ENCODE assay signal across 8 cellular contexts in the genomic region with DNA sequence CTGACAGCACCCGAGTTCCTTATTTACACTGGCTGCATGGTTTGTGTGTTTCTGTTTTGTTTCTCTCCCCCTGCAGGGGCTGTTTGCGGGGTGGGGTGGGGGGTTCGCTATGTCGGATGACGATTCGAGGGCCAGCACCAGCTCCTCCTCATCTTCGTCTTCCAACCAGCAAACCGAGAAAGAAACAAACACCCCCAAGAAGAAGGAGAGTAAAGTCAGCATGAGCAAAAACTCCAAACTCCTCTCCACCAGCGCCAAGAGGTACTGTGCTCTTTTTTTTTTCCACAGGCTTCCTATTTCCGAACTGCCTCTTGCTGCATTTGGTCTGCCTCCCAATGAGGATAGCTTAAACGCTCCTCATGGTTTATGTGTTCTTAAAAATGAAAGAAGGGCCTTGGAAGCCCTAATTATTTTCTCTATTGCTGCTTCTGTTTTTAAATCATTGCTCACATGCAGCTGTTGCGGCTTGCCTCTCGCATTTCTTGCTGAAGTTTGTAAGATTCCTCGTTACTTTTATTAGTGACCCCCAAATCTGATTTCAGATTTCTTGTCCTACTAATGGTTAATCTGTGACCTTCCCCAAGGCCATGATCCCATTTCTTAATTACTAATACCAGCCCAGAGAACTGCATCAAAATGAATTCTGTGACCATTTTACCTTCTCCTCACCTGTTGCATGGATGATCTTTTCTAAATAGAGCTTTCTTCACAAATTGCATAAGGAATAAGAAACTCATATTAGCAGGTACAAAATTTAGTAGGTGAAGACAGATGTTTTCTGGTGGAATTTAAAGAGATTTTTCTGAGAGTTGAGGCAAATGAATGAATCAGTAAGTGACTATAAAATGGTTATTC. TPM values are rescaled to one million over a fixed set of nuclear protein-coding genes. Genes with fewer than 3 reads are reported as not detected.
DNase-seq lines count a peak whose midpoint lies in the region; ATAC-seq and TF ChIP-seq lines count a peak whose summit lies in the region.

No MANE protein-coding gene starts in this region.

- peaks cover 0 to 4% (median 1%) of the 10 kb centered on the region in 4 donors for H3K36me3 ChIP-seq in liver (ENCODE audit: control insufficient read depth in 4 of 4, insufficient read depth in 3 of 4, low read depth in 1 of 4, low read length in 3 of 4)
- no peaks in the 10 kb centered on the region for H3K36me3 ChIP-seq in testis (ENCODE audit: low read depth, missing control alignments)

- H3K27me3 ChIP-seq in liver (ENCODE audit: control insufficient read depth in 4 of 4, insufficient read depth in 4 of 4, low read length in 3 of 4) (no peaks in the 10 kb centered on the region), testis (no peaks in the 10 kb centered on the region)

- intact Hi-C loops in testis (cut with DNase I; ENCODE audit: low total_unique reads) = no loop called here

- no peak for TF ChIP-seq RAD21 in liver (IDR thresholded peaks at IDR 0.05)

- H3K4me3 ChIP-seq in liver (ENCODE audit: low read depth in 1 of 3, low read length in 3 of 3) = peak overlapping the region; percentile 57 to 100 (median 68)
- peak overlapping the region; percentile 78 to 92 for H3K4me3 ChIP-seq in testis

- TF ChIP-seq POLR2A in testis (IDR thresholded peaks at IDR 0.05) = no peak

- H3K4me1 ChIP-seq in liver (ENCODE audit: control insufficient read depth in 4 of 4, insufficient read depth in 4 of 4, low read length in 3 of 4) (peaks cover 7 to 23% (median 17%) of the 10 kb centered on the region in 4 donors), testis (peaks cover 13% of the 10 kb centered on the region)

- 23% methylated on average over 14 of the region's 14 CpGs for WGBS in liver
- WGBS in testis, 2 donors = 2 to 6% methylated on average over 13 to 14 of the region's 14 CpGs

- H3K9me3 ChIP-seq in liver (ENCODE audit: control insufficient read depth in 4 of 4, low read length in 3 of 4) (no peaks in the 10 kb centered on the region), testis (no peaks in the 10 kb centered on the region)

- DNase-seq in NCI-H748 (lab: John Stamatoyannopoulos, UW; ENCODE audit: unreplicated experiment) (peak; percentile 11), NCI-H748 treated with DMSO at 0.1 percent for 48 hours (lab: John Stamatoyannopoulos, UW) (no peak), NCI-H69 (lab: John Stamatoyannopoulos, UW) (peak; percentile 44), caudate nucleus (lab: John Stamatoyannopoulos, UW) (peak in 7 of 61 donors; percentile 21 to 62 (median 47)), testis (peak; percentile 42)
- no peak for DNase-seq in activated CD4-positive, CD25-positive, alpha-beta regulatory T cell (lab: John Stamatoyannopoulos, UW)

- peak overlapping the region; percentile 82 for H3K27ac ChIP-seq in caudate nucleus (ENCODE audit: low read depth, low read length)
- H3K27ac ChIP-seq in liver (ENCODE audit: low read depth in 1 of 2, low read length in 2 of 2) = peak overlapping the region; percentile 84 to 85
- H3K27ac ChIP-seq in testis = peak overlapping the region; percentile 92 to 97

- TF ChIP-seq CTCF in liver (IDR thresholded peaks at IDR 0.05; ENCODE audit: low read depth, low read length, missing input control) (no peak), testis (IDR thresholded peaks at IDR 0.05) (no peak)

- H3K9ac ChIP-seq in liver (ENCODE audit: low read depth in 1 of 2, low read length in 2 of 2) = peak overlapping the region; percentile 32 to 58

- no peak for ATAC-seq in HG03378 (IDR thresholded peaks at IDR 0.05; ENCODE audit: unreplicated experiment)

TF ChIP-seq in liver, 16 proteins besides CTCF, POLR2A, EP300 and RAD21:
- TF ChIP-seq GABPA (IDR thresholded peaks at IDR 0.05 in 1 of 2, conservative IDR thresholded peaks at IDR 0.05 in 1 of 2) (no peak), TAF1 (conservative IDR thresholded peaks at IDR 0.05) (peak; percentile 65), FOXA2 (IDR thresholded peaks at IDR 0.05) (peak; percentile 29), RXRA (IDR thresholded peaks at IDR 0.05) (peak in 1 of 2 donors; percentile 2)
- TF ChIP-seq, protein P1, sequence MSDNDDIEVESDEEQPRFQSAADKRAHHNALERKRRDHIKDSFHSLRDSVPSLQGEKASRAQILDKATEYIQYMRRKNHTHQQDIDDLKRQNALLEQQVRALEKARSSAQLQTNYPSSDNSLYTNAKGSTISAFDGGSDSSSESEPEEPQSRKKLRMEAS (IDR thresholded peaks at IDR 0.05) = peak; percentile 11

RNA-seq across cellular contexts. Expression of gene UBE2E1, which starts 1.6 kb away (rescaled TPM):
- 10 to 100 TPM; 26.6 to 31.8 TPM for total RNA-seq in liver
- polyA plus RNA-seq in liver = 10 to 100 TPM in 1 of 2 donors, 1 to 10 TPM in 1; 6.6 to 24.2 TPM
- 10 to 100 TPM; 68.7 to 82.2 TPM for total RNA-seq in testis
- 89.5 TPM for polyA plus RNA-seq in testis (ENCODE audit: insufficient read depth, low read depth, low replicate concordance)

Comparison
In these comparisons a context has a peak if more than half of its experiments do, and no peak if none do; other contexts are left out.
1. DNase-seq: peak in NCI-H748 (single experiment), NCI-H69 (single experiment) and testis (single experiment); none in NCI-H748 treated with DMSO at 0.1 percent for 48 hours (single experiment) and activated CD4-positive, CD25-positive, alpha-beta regulatory T cell (0 of 4).
2. Peak in every context shown above with its lines, with median percentiles within 50 percentile points of each other: H3K27ac ChIP-seq.